Comparison of ENCODE assay signal across 8 cellular contexts in the genomic region with DNA sequence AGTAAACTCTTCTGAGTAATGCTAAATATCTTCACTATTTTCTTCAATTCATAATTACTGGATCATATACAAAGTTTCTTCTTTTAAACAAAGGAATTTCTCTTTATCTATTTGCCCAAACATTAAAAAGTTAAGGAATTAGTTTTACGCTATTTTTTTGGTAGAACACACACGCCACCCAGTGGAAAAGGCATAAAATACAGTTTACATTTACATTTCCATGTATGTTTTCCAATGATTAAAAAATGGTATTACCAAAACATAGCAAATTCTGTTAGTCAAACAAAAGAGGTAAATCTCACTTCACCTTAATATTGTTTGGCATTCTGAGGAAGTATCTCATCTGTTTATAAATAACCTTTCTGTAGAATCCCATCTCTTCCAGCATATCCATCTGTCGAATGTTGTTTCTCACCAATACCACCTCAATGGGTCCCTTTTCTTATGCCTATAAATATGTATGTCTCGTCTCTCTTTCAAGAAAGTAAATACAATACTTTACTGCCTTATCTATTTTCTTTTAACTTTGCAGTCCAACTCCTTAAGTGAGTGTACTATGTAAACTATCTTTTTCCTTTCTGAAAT. TPM values are rescaled to one million over a fixed set of nuclear protein-coding genes. Genes with fewer than 3 reads are reported as not detected.
A peak's percentile ranks its signal among the peaks of the same experiment; 100 is the strongest.
DNase-seq lines count a peak whose midpoint lies in the region; ATAC-seq and TF ChIP-seq lines count a peak whose summit lies in the region.

No MANE protein-coding gene starts in this region.

- H3K4me3 Mint-ChIP-seq in CD14-positive monocyte = no peak overlapping the region
- no peak overlapping the region for H3K4me3 Mint-ChIP-seq in endodermal cell
- H3K4me3 Mint-ChIP-seq in osteocyte (ENCODE audit: unreplicated experiment) = no peak overlapping the region

- no peaks in the 10 kb centered on the region for H3K9me3 Mint-ChIP-seq in CD14-positive monocyte
- H3K9me3 Mint-ChIP-seq in endodermal cell = no peaks in the 10 kb centered on the region
- no peaks in the 10 kb centered on the region for H3K9me3 Mint-ChIP-seq in osteocyte (ENCODE audit: unreplicated experiment)

- H3K4me3 ChIP-seq in endodermal cell (ENCODE audit: low read length) = no peak overlapping the region

- H3K27me3 ChIP-seq in endodermal cell (ENCODE audit: control insufficient read depth, insufficient read depth, low read length, poor library complexity, severe bottlenecking) = no peaks in the 10 kb centered on the region

- DNase-seq in CD14-positive monocyte (ENCODE audit: low spot score) = no peak
- DNase-seq in OCI-M1 (lab: John Stamatoyannopoulos, UW) = peak; percentile 67
- DNase-seq in endodermal cell = peak; percentile 46
- no peak for DNase-seq in osteocyte (ENCODE audit: extremely low spot score, unreplicated experiment)
- no peak for DNase-seq in nucleus accumbens (lab: John Stamatoyannopoulos, UW)

- 29 to 67% methylated on average over 1 to 4 of the region's 4 CpGs for WGBS in endodermal cell (ENCODE audit: insufficient coverage in 1 of 2, insufficient read length in 1 of 2), 2 experiments

- H3K4me1 ChIP-seq in endodermal cell (ENCODE audit: control insufficient read depth, insufficient read depth, low read length) = no peaks in the 10 kb centered on the region

- H3K27ac Mint-ChIP-seq in CD14-positive monocyte = no peak overlapping the region
- H3K27ac Mint-ChIP-seq in endodermal cell = no peak overlapping the region
- H3K27ac Mint-ChIP-seq in osteocyte (ENCODE audit: unreplicated experiment) = no peak overlapping the region

- H3K4me1 Mint-ChIP-seq in CD14-positive monocyte (peaks cover 6% of the 10 kb centered on the region), endodermal cell (peaks cover 6% of the 10 kb centered on the region), osteocyte (ENCODE audit: unreplicated experiment) (no peaks in the 10 kb centered on the region)

- TF ChIP-seq CTCF in CD14-positive monocyte (IDR thresholded peaks at IDR 0.05) (peak; percentile 84), GM12873 (IDR thresholded peaks at IDR 0.05; ENCODE audit: insufficient read depth, low read depth, low read length, missing control alignments) (peak; percentile 52), endodermal cell (conservative IDR thresholded peaks at IDR 0.05) (peak; percentile 93), osteocyte (IDR thresholded peaks at IDR 0.05) (peak; percentile 76)

- peaks cover 0 to 2% (median 0%) of the 10 kb centered on the region in 3 donors for H3K27me3 Mint-ChIP-seq in CD14-positive monocyte (ENCODE audit: low read depth in 3 of 3)
- H3K27me3 Mint-ChIP-seq in endodermal cell (ENCODE audit: insufficient read depth) = peaks cover under 1% of the 10 kb centered on the region
- H3K27me3 Mint-ChIP-seq in osteocyte (ENCODE audit: unreplicated experiment) = peaks cover 35% of the 10 kb centered on the region

- H3K36me3 Mint-ChIP-seq in CD14-positive monocyte = no peaks in the 10 kb centered on the region
- H3K36me3 Mint-ChIP-seq in endodermal cell (ENCODE audit: low read depth) = no peaks in the 10 kb centered on the region
- no peaks in the 10 kb centered on the region for H3K36me3 Mint-ChIP-seq in osteocyte (ENCODE audit: unreplicated experiment)

- ATAC-seq in HG03045 (IDR thresholded peaks at IDR 0.05; ENCODE audit: unreplicated experiment) (no peak), HG03565 (IDR thresholded peaks at IDR 0.05; ENCODE audit: unreplicated experiment) (no peak)

- no peak overlapping the region for H3K9ac ChIP-seq in endodermal cell (ENCODE audit: extremely low read depth, low read length, poor library complexity, severe bottlenecking)

- H3K9me3 ChIP-seq in endodermal cell (ENCODE audit: control insufficient read depth, low read length) = no peaks in the 10 kb centered on the region

- H3K36me3 ChIP-seq in endodermal cell (ENCODE audit: control insufficient read depth, insufficient read depth, low read length) = no peaks in the 10 kb centered on the region

- intact Hi-C loops in CD14-positive monocyte (cut with micrococcal nuclease) = no loop called here

- no peak overlapping the region for H3K27ac ChIP-seq in endodermal cell (ENCODE audit: low read depth, low read length)

RNA-seq across cellular contexts. Expression of a gene that starts 7.2 kb away (rescaled TPM):
- polyA plus RNA-seq in CD14-positive monocyte = not detected
- total RNA-seq in endodermal cell = not detected
- not detected for polyA plus RNA-seq in endodermal cell (2013, experiment 1 of 2)
- not detected for polyA plus RNA-seq in endodermal cell (2013, experiment 2 of 2)
- not detected in 2 replicates for total RNA-seq in osteocyte

RNA-seq across cellular contexts. Expression of a gene that starts 26.5 kb away (rescaled TPM):
- polyA plus RNA-seq in CD14-positive monocyte = 1 to 10 TPM in 1 of 2 donors, under 1 TPM in 1; 0.79 to 1.4 TPM
- total RNA-seq in endodermal cell (under 1 TPM; 0.04 to 0.11 TPM), osteocyte (1.2 and 1.3 TPM in 2 replicates)
- 1.4 TPM for polyA plus RNA-seq in endodermal cell (2013, experiment 1 of 2)
- polyA plus RNA-seq in endodermal cell (2013, experiment 2 of 2) = 1.1 TPM

Comparison
In these comparisons a context has a peak if more than half of its experiments do, and no peak if none do; other contexts are left out.
1. DNase-seq: peak in OCI-M1 (single experiment) and endodermal cell (single experiment); none in CD14-positive monocyte (single experiment), osteocyte (single experiment) and nucleus accumbens (0 of 56).
2. Peak in every context shown above with its lines, with median percentiles within 50 percentile points of each other: CTCF ChIP-seq.